In the genomic region with DNA sequence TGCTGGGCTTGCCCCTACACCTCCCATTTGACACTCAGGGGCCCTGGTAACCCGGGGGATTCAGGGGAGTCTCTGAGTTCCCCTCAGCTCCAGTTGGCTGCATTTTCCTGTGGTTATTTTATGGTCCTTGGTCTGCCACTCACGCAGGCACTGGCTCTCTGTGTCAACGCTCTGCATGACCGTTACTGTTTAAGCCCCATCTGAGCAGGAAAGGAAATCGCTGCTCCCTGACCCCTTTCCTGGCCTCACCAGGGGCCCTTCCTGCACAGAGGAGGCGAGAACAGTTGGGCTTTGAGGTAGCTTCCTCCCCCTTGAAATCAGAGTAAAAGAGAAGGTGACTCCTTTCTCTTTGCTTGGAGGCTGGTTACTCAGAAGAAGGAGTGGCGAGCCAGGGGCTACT, we compare ENCODE assay signal across 1 cellular context.
A peak's percentile ranks its signal among the peaks of the same experiment; 100 is the strongest.
TF ChIP-seq lines count a peak whose summit lies in the region.

No MANE protein-coding gene starts in this region.

TF ChIP-seq in GM12878, 131 proteins besides CTCF, POLR2A, EP300 and RAD21:
- TF ChIP-seq TBL1XR1 (IDR thresholded peaks at IDR 0.05; ENCODE audit: low read depth, low read length) (no peak), EED (IDR thresholded peaks at IDR 0.05; ENCODE audit: low read depth) (0 out of 2 replicates have a peak, but pooled peaks have one; percentile 14), CHD4 (IDR thresholded peaks at IDR 0.05) (no peak), SP1 (IDR thresholded peaks at IDR 0.05; ENCODE audit: low read depth, low read length) (no peak), ZBTB11 (CRISPR knock-in tag; IDR thresholded peaks at IDR 0.05) (no peak), IRF5 (IDR thresholded peaks at IDR 0.05; ENCODE audit: borderline replicate concordance) (no peak), RBBP5 (conservative IDR thresholded peaks at IDR 0.05) (no peak), NR2C2 (IDR thresholded peaks at IDR 0.05; ENCODE audit: borderline replicate concordance, control insufficient read depth, insufficient read length, low read depth) (no peak)
- TF ChIP-seq, protein P1, sequence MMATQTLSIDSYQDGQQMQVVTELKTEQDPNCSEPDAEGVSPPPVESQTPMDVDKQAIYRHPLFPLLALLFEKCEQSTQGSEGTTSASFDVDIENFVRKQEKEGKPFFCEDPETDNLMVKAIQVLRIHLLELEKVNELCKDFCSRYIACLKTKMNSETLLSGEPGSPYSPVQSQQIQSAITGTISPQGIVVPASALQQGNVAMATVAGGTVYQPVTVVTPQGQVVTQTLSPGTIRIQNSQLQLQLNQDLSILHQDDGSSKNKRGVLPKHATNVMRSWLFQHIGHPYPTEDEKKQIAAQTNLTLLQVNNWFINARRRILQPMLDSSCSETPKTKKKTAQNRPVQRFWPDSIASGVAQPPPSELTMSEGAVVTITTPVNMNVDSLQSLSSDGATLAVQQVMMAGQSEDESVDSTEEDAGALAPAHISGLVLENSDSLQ (IDR thresholded peaks at IDR 0.05): peak; percentile 70
